In genomic region chr14:63854330-63854729, GRCh38 we compare ENCODE assay signal across 8 cellular contexts. TPM values are rescaled to one million over a fixed set of nuclear protein-coding genes. Genes with fewer than 3 reads are reported as not detected.
A peak's percentile ranks its signal among the peaks of the same experiment; 100 is the strongest.
DNase-seq lines count a peak whose midpoint lies in the region; ATAC-seq, FAIRE-seq and TF ChIP-seq lines count a peak whose summit lies in the region.

No MANE protein-coding gene starts in this region.

- H3K4me3 ChIP-seq in Loucy (ENCODE audit: low read length, poor library complexity, severe bottlenecking), result peak overlapping the region; percentile 83
- H3K4me3 ChIP-seq in ectodermal cell (ENCODE audit: insufficient read depth, low read depth, low read length), result peak overlapping the region; percentile 66

- H3K4me2 ChIP-seq in Loucy (ENCODE audit: low read depth, low read length, poor library complexity, severe bottlenecking), result peak overlapping the region; percentile 100

- H3K27ac ChIP-seq in CD4-positive, alpha-beta T cell (ENCODE audit: low read depth, low read length), result peak overlapping the region; percentile 71
- H3K27ac ChIP-seq in ectodermal cell (ENCODE audit: insufficient read depth, low read depth, low read length, poor library complexity, severe bottlenecking), result no peak overlapping the region

- no peak for FAIRE-seq in H54 (lab: Jason Lieb, UNC)

- TF ChIP-seq POLR2A in H54 (IDR thresholded peaks at IDR 0.05; ENCODE audit: low read depth, low read length), result no peak

- H3K4me1 ChIP-seq in Loucy (ENCODE audit: insufficient read depth, low read length, poor library complexity, severe bottlenecking) (peaks cover 40% of the 10 kb centered on the region), ectodermal cell (ENCODE audit: control insufficient read depth, insufficient read depth, low read length) (peaks cover 5% of the 10 kb centered on the region)

- no peaks in the 10 kb centered on the region for H3K9me3 Mint-ChIP-seq in CD4-positive, alpha-beta T cell
- no peaks in the 10 kb centered on the region for H3K9me3 Mint-ChIP-seq in neural crest cell

- H3K36me3 Mint-ChIP-seq in CD4-positive, alpha-beta T cell (ENCODE audit: low read depth), result peaks cover 11% of the 10 kb centered on the region
- H3K36me3 Mint-ChIP-seq in neural crest cell (ENCODE audit: low read depth), result no peaks in the 10 kb centered on the region

- H4K20me1 ChIP-seq in Loucy (ENCODE audit: insufficient read depth, low read length, poor library complexity, severe bottlenecking), result peaks cover 11% of the 10 kb centered on the region

- POLR2A ChIA-PET in CD4-positive, alpha-beta T cell (lab: Charles Lee), result interaction anchor here (0.8 to 6.4 kb wide), 6 partner anchors 12 to 204 kb away, joined by 3 to 136 read pairs (median 5); no protein-coding TSS in a partner anchor

- no peak for ATAC-seq in CD4-positive, alpha-beta T cell (ENCODE audit: poor library complexity)
- no peak for ATAC-seq in GM19463 (IDR thresholded peaks at IDR 0.05; ENCODE audit: unreplicated experiment)

- CTCF ChIA-PET in CD4-positive, alpha-beta T cell (lab: Charles Lee), result interaction anchor here (0.7 to 2.3 kb wide), 4 partner anchors 10 to 141 kb away, joined by 3 to 16 read pairs (median 3); no protein-coding TSS in a partner anchor

- no peaks in the 10 kb centered on the region for H3K9me3 ChIP-seq in CD4-positive, alpha-beta T cell (ENCODE audit: control insufficient read depth, low read length)
- H3K9me3 ChIP-seq in Loucy (ENCODE audit: insufficient read depth, low read depth, low read length) (no peaks in the 10 kb centered on the region), ectodermal cell (ENCODE audit: control insufficient read depth, low read length) (no peaks in the 10 kb centered on the region)

- H2AFZ ChIP-seq in Loucy (ENCODE audit: low read length), result 0 out of 2 replicates have a peak overlapping the region, but pooled peaks have one; percentile 70

- peak overlapping the region; percentile 57 for H3K9ac ChIP-seq in Loucy (ENCODE audit: low read depth, low read length, poor library complexity, severe bottlenecking)

- no peaks in the 10 kb centered on the region for H3K27me3 Mint-ChIP-seq in CD4-positive, alpha-beta T cell
- peaks cover 10% of the 10 kb centered on the region for H3K27me3 Mint-ChIP-seq in neural crest cell (ENCODE audit: low read depth)

- intact Hi-C loops in CD4-positive, alpha-beta T cell (cut with DNase I, micrococcal nuclease), result loop anchor here (1.0 to 10.0 kb wide), 10 partner anchors 10 to 648 kb away; partner anchors contain the start of genes PPP2R5E (in 1 of the 2), SGPP1 (in 1 of the 2), WDR89 (in 1 of the 2) and ZBTB1 (in 1 of the 2)

- H3K27ac Mint-ChIP-seq in CD4-positive, alpha-beta T cell, result peak overlapping the region; percentile 96
- peak overlapping the region; percentile 99 for H3K27ac Mint-ChIP-seq in neural crest cell (ENCODE audit: unreplicated experiment)

- no peaks in the 10 kb centered on the region for H3F3A ChIP-seq in Loucy (ENCODE audit: low read depth)

- H3K9me2 ChIP-seq in Loucy (replicated peaks; ENCODE audit: low read depth, low read length), result no peaks in the 10 kb centered on the region; the same call in 1 of the 2 replicates

- H3K4me3 Mint-ChIP-seq in CD4-positive, alpha-beta T cell, result peak overlapping the region; percentile 100
- H3K4me3 Mint-ChIP-seq in neural crest cell, result peak overlapping the region; percentile 99

- peaks cover 47% of the 10 kb centered on the region for H3K4me1 Mint-ChIP-seq in CD4-positive, alpha-beta T cell (ENCODE audit: low read depth)
- H3K4me1 Mint-ChIP-seq in neural crest cell, result peaks cover 31% of the 10 kb centered on the region

- no peaks in the 10 kb centered on the region for H3K27me3 ChIP-seq in CD4-positive, alpha-beta T cell (ENCODE audit: control insufficient read depth, insufficient read depth, low read length)
- H3K27me3 ChIP-seq in Loucy (ENCODE audit: insufficient read depth, low read length, poor library complexity, severe bottlenecking) (no peaks in the 10 kb centered on the region), ectodermal cell (ENCODE audit: control insufficient read depth, insufficient read depth, low read length, poor library complexity, severe bottlenecking) (peaks cover 6% of the 10 kb centered on the region)

- DNase-seq in CD4-positive, alpha-beta T cell, result no peak
- DNase-seq in neural crest cell (ENCODE audit: low read depth, low spot score), result no peak
- DNase-seq in cerebellar cortex (ENCODE audit: low spot score), result no peak
- DNase-seq in GOT3 (lab: John Stamatoyannopoulos, UW), result no peak
- no peak for DNase-seq in H54 (ENCODE audit: insufficient read length, low spot score)

- H3K79me2 ChIP-seq in Loucy (ENCODE audit: insufficient read depth, low read length), result peaks cover 42% of the 10 kb centered on the region

- WGBS in ectodermal cell, 2 experiments, result 5 to 6% methylated on average over 5 of the region's 5 CpGs

- H3K36me3 ChIP-seq in Loucy (ENCODE audit: insufficient read depth, low read length) (no peaks in the 10 kb centered on the region), ectodermal cell (ENCODE audit: control insufficient read depth, insufficient read depth, low read length) (no peaks in the 10 kb centered on the region)

- no peak for TF ChIP-seq CTCF in CD4-positive, alpha-beta T cell (IDR thresholded peaks at IDR 0.05)
- no peak for TF ChIP-seq CTCF in Loucy (conservative IDR thresholded peaks at IDR 0.05; ENCODE audit: low read length)
- no peak for TF ChIP-seq CTCF in neural crest cell (conservative IDR thresholded peaks at IDR 0.05)

RNA-seq across cellular contexts. Expression of gene SYNE2, which starts 1.5 kb away (rescaled TPM):
- total RNA-seq in CD4-positive, alpha-beta T cell, result 10 to 100 TPM; 87.4 to 92.6 TPM
- polyA plus RNA-seq in ectodermal cell (2013, experiment 1 of 4), result 48.9 TPM
- 48.6 TPM for polyA plus RNA-seq in ectodermal cell (2013, experiment 2 of 4)
- 30.5 TPM for polyA plus RNA-seq in ectodermal cell (2013, experiment 3 of 4)
- polyA plus RNA-seq in ectodermal cell (2013, experiment 4 of 4), result 44.4 TPM
- total RNA-seq in neural crest cell, result 84.8 and 94.9 TPM in 2 replicates
